In the genomic region with DNA sequence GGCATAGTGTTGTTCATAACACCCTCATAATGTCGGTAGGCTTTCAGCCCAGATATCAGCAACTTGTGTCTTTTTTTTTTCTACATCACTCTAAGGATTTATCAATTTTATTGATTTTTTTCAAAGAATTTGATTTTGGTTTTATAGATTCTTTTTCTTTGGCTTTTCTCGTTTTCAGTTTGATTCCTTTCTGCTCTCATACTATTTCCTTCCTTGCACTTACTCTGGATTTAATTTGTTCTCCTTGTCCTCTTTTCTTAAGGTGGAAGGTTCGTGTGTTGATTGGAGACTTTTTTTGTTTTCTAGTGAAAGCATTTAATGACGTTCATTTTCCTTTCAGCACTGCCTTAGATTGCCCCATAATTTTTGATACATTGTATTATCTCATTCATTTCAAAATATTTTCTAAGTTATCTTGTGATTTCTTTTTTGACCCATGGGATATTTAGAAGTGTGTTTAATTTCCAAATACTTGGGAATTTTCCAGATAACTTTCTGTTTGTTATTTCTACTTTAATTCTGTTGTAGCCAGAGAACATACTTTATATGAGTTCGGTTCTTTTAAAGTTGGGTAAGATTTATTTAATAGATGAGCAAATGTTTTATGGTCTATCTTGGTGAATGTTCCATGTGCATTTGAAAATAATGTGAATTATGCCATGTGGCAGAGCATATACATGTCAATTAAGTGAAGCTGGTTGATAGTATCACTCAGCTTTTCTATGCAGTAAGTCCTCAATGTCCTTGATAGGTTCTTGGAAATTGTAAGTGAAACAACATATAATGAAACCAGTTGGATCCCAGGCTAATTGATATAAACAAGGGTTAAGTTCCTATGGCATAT, we compare ENCODE assay signal across 17 cellular contexts.
DNase-seq lines count a peak whose midpoint lies in the region; ATAC-seq and TF ChIP-seq lines count a peak whose summit lies in the region.
"Had no signal": no experiment of that assay in that cellular context is flagged by ENCODE, and none has a peak within 500 bp of the region (broad histone marks: within the 10 kb centered on the region; RNA-seq: fewer than 3 reads in every experiment).

No MANE protein-coding gene starts in this region.

- TF ChIP-seq CTCF in fibroblast of mammary gland (conservative IDR thresholded peaks at IDR 0.05; ENCODE audit: control insufficient read depth, insufficient read depth, low read depth, low read length) (no peak), tibial nerve (IDR thresholded peaks at IDR 0.05) (no peak), mesothelial cell of epicardium (IDR thresholded peaks at IDR 0.05; ENCODE audit: unreplicated experiment) (no peak)

- H3K4me3 Mint-ChIP-seq in activated CD4-positive, alpha-beta T cell treated with anti-CD3 and anti-CD28 coated beads, Interleukin-2, amount 10 ng/mL, durations not matched to agents 24 days and 14 days = no peak overlapping the region
- no peak overlapping the region for H3K4me3 Mint-ChIP-seq in activated CD4-positive, alpha-beta T cell treated with anti-CD3 and anti-CD28 coated beads, Interleukin-2, amount 10 ng/mL, durations not matched to agents 7 days and 5 days
- no peak overlapping the region for H3K4me3 Mint-ChIP-seq in mesothelial cell of epicardium
- H3K4me3 Mint-ChIP-seq: HFFc6 had no signal

- no peaks in the 10 kb centered on the region for H3K27me3 Mint-ChIP-seq in activated CD4-positive, alpha-beta T cell treated with anti-CD3 and anti-CD28 coated beads, Interleukin-2, amount 10 ng/mL, durations not matched to agents 24 days and 14 days
- H3K27me3 Mint-ChIP-seq in activated CD4-positive, alpha-beta T cell treated with anti-CD3 and anti-CD28 coated beads, Interleukin-2, amount 10 ng/mL, durations not matched to agents 7 days and 5 days = no peaks in the 10 kb centered on the region
- H3K27me3 Mint-ChIP-seq in mesothelial cell of epicardium (ENCODE audit: low read depth) = peaks cover 12% of the 10 kb centered on the region

- peaks cover 0 to 24% (median 0%) of the 10 kb centered on the region in 4 donors for H3K4me1 ChIP-seq in tibial nerve

- peaks cover 29% of the 10 kb centered on the region for H3K4me1 Mint-ChIP-seq in activated CD4-positive, alpha-beta T cell treated with anti-CD3 and anti-CD28 coated beads, Interleukin-2, amount 10 ng/mL, durations not matched to agents 24 days and 14 days
- H3K4me1 Mint-ChIP-seq in activated CD4-positive, alpha-beta T cell treated with anti-CD3 and anti-CD28 coated beads, Interleukin-2, amount 10 ng/mL, durations not matched to agents 7 days and 5 days = peaks cover 24% of the 10 kb centered on the region
- H3K4me1 Mint-ChIP-seq in mesothelial cell of epicardium = no peaks in the 10 kb centered on the region

- peaks cover 18% of the 10 kb centered on the region for H3K36me3 Mint-ChIP-seq in activated CD4-positive, alpha-beta T cell treated with anti-CD3 and anti-CD28 coated beads, Interleukin-2, amount 10 ng/mL, durations not matched to agents 24 days and 14 days (ENCODE audit: low read depth)
- peaks cover 17% of the 10 kb centered on the region for H3K36me3 Mint-ChIP-seq in activated CD4-positive, alpha-beta T cell treated with anti-CD3 and anti-CD28 coated beads, Interleukin-2, amount 10 ng/mL, durations not matched to agents 7 days and 5 days (ENCODE audit: low read depth)
- no peaks in the 10 kb centered on the region for H3K36me3 Mint-ChIP-seq in mesothelial cell of epicardium

- no peak for TF ChIP-seq POLR2A in tibial nerve (IDR thresholded peaks at IDR 0.05)

- H3K9me3 Mint-ChIP-seq in activated CD4-positive, alpha-beta T cell treated with anti-CD3 and anti-CD28 coated beads, Interleukin-2, amount 10 ng/mL, durations not matched to agents 24 days and 14 days = peaks cover 15% of the 10 kb centered on the region
- H3K9me3 Mint-ChIP-seq in activated CD4-positive, alpha-beta T cell treated with anti-CD3 and anti-CD28 coated beads, Interleukin-2, amount 10 ng/mL, durations not matched to agents 7 days and 5 days = peaks cover 21% of the 10 kb centered on the region
- H3K9me3 Mint-ChIP-seq in mesothelial cell of epicardium = peaks cover 14% of the 10 kb centered on the region

- H3K4me3 ChIP-seq in fibroblast of mammary gland (ENCODE audit: control insufficient read depth, low read depth, low read length) (no peak overlapping the region), tibial nerve (no peak overlapping the region)
- H3K4me3 ChIP-seq: BLaER1 treated with 17β-estradiol and CSF1 and Interleukin-3, amounts not matched to agents 10 nM and 100 nM; PC-9 had no signal

- peak; percentile 52 for ATAC-seq in Right ventricle myocardium superior (ENCODE audit: poor library complexity)
- no peak for ATAC-seq in Right ventricle myocardium inferior

- H3K27me3 ChIP-seq in tibial nerve = no peaks in the 10 kb centered on the region
- H3K27me3 ChIP-seq: BLaER1 treated with 17β-estradiol and CSF1 and Interleukin-3, amounts not matched to agents 10 nM and 100 nM had no signal

- peak overlapping the region in 2 of 4 donors; percentile 25 to 60 for H3K27ac ChIP-seq in tibial nerve
- H3K27ac ChIP-seq: BLaER1 treated with 17β-estradiol and CSF1 and Interleukin-3, amounts not matched to agents 10 nM and 100 nM; HL-60; PC-9 had no signal

- H3K36me3 ChIP-seq in tibial nerve = no peaks in the 10 kb centered on the region
- H3K36me3 ChIP-seq: BLaER1 treated with 17β-estradiol and CSF1 and Interleukin-3, amounts not matched to agents 10 nM and 100 nM had no signal

- peak overlapping the region; percentile 61 for H3K27ac Mint-ChIP-seq in activated CD4-positive, alpha-beta T cell treated with anti-CD3 and anti-CD28 coated beads, Interleukin-2, amount 10 ng/mL, durations not matched to agents 24 days and 14 days
- H3K27ac Mint-ChIP-seq in activated CD4-positive, alpha-beta T cell treated with anti-CD3 and anti-CD28 coated beads, Interleukin-2, amount 10 ng/mL, durations not matched to agents 7 days and 5 days = no peak overlapping the region
- H3K27ac Mint-ChIP-seq in mesothelial cell of epicardium = no peak overlapping the region
- H3K27ac Mint-ChIP-seq: HFFc6 had no signal

- 40 to 50% methylated on average over 5 of the region's 5 CpGs for WGBS in tibial nerve, 2 donors

- H3K9me3 ChIP-seq in tibial nerve = peaks cover 0 to 7% (median 0%) of the 10 kb centered on the region in 4 donors

- POLR2A ChIA-PET in activated CD4-positive, alpha-beta T cell treated with anti-CD3 and anti-CD28 coated beads, Interleukin-2, amount 10 ng/mL, durations not matched to agents 7 days and 5 days (lab: Charles Lee) = no interaction called here

- CTCF ChIA-PET in activated CD4-positive, alpha-beta T cell treated with anti-CD3 and anti-CD28 coated beads, Interleukin-2, amount 10 ng/mL, durations not matched to agents 7 days and 5 days (lab: Charles Lee) = no interaction called here

- peak; percentile 33 to 58 for TF ChIP-seq EP300 in tibial nerve (IDR thresholded peaks at IDR 0.05)

- intact Hi-C loops in activated CD4-positive, alpha-beta T cell treated with anti-CD3 and anti-CD28 coated beads, Interleukin-2, amount 10 ng/mL, durations not matched to agents 24 days and 14 days (cut with micrococcal nuclease) = no loop called here
- intact Hi-C loops in Right ventricle myocardium superior (cut with DNase I) = no loop called here
- intact Hi-C loops in Right ventricle myocardium inferior (cut with DNase I) = no loop called here

- DNase-seq in activated CD4-positive, alpha-beta T cell treated with anti-CD3 and anti-CD28 coated beads, Interleukin-2, amount 10 ng/mL, durations not matched to agents 24 days and 14 days = no peak
- no peak for DNase-seq in activated CD4-positive, alpha-beta T cell treated with anti-CD3 and anti-CD28 coated beads, Interleukin-2, amount 10 ng/mL, durations not matched to agents 7 days and 5 days
- DNase-seq in Right ventricle myocardium superior = no peak
- no peak for DNase-seq in Right ventricle myocardium inferior (ENCODE audit: missing footprints)
- DNase-seq in fibroblast of mammary gland (ENCODE audit: low read depth) = peak; percentile 55
- no peak for DNase-seq in tibial nerve (ENCODE audit: low spot score in 2 of 2)
- DNase-seq in mesothelial cell of epicardium (ENCODE audit: low spot score in 2 of 2, unreplicated experiment in 2 of 2) = no peak
- no peak for DNase-seq in NOMO-1 treated with DMSO at 0.1 percent for 48 hours (lab: John Stamatoyannopoulos, UW; ENCODE audit: unreplicated experiment)
- DNase-seq: HFFc6, KBM-7, NCI-H1436 treated with DMSO at 0.1 percent for 48 hours, NCI-H2081 treated with DMSO at 0.1 percent for 48 hours, NCI-H345, NCI-H526 treated with DMSO at 0.1 percent for 48 hours, PC-9 had no signal
